1 cellular context compared by ENCODE assay signal in the genomic region with DNA sequence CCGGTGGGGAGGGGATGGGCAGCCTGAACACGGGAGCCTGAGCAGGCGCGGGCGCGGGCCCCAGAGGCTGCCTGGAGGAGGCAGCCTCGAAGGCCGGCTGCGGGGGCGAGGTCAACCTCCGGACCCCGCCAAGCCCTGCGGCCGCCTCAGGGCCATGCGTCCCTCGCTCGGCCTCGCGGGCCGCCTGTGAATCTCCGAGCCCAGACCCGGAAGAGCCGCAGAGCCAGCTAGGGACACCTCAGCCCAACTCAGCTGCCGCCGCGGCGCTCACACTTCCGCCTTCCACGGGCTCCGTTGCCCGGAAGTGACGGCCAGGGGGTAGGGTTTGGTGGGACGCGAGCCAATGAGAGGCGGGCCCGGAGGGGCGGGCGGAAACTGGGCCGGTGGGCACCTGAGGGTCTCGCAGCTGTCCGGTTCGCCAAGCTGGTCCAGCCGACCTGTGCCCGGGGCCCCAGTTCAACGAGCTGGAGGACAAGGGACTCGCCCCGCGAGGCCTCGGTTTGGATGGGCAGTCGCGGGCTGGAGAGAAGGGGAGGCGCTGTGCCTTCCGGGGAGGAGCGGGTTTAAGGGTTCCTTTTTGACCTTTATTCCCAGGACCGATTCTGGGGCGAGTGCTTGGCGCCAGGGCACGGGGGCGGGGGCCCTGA.
TF ChIP-seq lines count a peak whose summit lies in the region.

A gene (minus strand): TSS at position 277 of the 647 bp plus-strand sequence. CDS start 386 bp downstream, outside the sequence.

TF ChIP-seq in K562, 482 proteins besides CTCF, POLR2A, EP300 and RAD21 (continued from another document):
- TF ChIP-seq, protein P1, sequence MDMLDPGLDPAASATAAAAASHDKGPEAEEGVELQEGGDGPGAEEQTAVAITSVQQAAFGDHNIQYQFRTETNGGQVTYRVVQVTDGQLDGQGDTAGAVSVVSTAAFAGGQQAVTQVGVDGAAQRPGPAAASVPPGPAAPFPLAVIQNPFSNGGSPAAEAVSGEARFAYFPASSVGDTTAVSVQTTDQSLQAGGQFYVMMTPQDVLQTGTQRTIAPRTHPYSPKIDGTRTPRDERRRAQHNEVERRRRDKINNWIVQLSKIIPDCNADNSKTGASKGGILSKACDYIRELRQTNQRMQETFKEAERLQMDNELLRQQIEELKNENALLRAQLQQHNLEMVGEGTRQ (CRISPR knock-in tag; IDR thresholded peaks at IDR 0.05) = 0 out of 2 replicates have a peak, but pooled peaks have one; percentile 3
- peak; percentile 10; the same call in 1 of the 2 replicates for TF ChIP-seq ERF (CRISPR knock-in tag; IDR thresholded peaks at IDR 0.05)
- TF ChIP-seq ETV6 (IDR thresholded peaks at IDR 0.05; ENCODE audit: borderline replicate concordance in 1 of 2, low read depth in 2 of 2, low read length in 1 of 2) = peak in 1 of 2 experiments; percentile 89; a peak in 3 of 4 replicates
- no peak for TF ChIP-seq ETV6 (CRISPR knock-in tag; IDR thresholded peaks at IDR 0.05; ENCODE audit: borderline replicate concordance)
- TF ChIP-seq KDM5B (IDR thresholded peaks at IDR 0.05; ENCODE audit: insufficient replicate concordance, low read depth, low read length) = peak; percentile 67
- TF ChIP-seq, protein P2, sequence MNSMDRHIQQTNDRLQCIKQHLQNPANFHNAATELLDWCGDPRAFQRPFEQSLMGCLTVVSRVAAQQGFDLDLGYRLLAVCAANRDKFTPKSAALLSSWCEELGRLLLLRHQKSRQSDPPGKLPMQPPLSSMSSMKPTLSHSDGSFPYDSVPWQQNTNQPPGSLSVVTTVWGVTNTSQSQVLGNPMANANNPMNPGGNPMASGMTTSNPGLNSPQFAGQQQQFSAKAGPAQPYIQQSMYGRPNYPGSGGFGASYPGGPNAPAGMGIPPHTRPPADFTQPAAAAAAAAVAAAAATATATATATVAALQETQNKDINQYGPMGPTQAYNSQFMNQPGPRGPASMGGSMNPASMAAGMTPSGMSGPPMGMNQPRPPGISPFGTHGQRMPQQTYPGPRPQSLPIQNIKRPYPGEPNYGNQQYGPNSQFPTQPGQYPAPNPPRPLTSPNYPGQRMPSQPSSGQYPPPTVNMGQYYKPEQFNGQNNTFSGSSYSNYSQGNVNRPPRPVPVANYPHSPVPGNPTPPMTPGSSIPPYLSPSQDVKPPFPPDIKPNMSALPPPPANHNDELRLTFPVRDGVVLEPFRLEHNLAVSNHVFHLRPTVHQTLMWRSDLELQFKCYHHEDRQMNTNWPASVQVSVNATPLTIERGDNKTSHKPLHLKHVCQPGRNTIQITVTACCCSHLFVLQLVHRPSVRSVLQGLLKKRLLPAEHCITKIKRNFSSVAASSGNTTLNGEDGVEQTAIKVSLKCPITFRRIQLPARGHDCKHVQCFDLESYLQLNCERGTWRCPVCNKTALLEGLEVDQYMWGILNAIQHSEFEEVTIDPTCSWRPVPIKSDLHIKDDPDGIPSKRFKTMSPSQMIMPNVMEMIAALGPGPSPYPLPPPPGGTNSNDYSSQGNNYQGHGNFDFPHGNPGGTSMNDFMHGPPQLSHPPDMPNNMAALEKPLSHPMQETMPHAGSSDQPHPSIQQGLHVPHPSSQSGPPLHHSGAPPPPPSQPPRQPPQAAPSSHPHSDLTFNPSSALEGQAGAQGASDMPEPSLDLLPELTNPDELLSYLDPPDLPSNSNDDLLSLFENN (IDR thresholded peaks at IDR 0.05; ENCODE audit: low read depth in 2 of 2, low read length in 2 of 2) = peak in 1 of 2 experiments; percentile 31; a peak in 1 of 4 replicates
- TF ChIP-seq, protein P3, sequence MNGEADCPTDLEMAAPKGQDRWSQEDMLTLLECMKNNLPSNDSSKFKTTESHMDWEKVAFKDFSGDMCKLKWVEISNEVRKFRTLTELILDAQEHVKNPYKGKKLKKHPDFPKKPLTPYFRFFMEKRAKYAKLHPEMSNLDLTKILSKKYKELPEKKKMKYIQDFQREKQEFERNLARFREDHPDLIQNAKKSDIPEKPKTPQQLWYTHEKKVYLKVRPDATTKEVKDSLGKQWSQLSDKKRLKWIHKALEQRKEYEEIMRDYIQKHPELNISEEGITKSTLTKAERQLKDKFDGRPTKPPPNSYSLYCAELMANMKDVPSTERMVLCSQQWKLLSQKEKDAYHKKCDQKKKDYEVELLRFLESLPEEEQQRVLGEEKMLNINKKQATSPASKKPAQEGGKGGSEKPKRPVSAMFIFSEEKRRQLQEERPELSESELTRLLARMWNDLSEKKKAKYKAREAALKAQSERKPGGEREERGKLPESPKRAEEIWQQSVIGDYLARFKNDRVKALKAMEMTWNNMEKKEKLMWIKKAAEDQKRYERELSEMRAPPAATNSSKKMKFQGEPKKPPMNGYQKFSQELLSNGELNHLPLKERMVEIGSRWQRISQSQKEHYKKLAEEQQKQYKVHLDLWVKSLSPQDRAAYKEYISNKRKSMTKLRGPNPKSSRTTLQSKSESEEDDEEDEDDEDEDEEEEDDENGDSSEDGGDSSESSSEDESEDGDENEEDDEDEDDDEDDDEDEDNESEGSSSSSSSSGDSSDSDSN (IDR thresholded peaks at IDR 0.05; ENCODE audit: borderline replicate concordance in 1 of 2, low read depth in 2 of 2, low read length in 2 of 2) = peak; percentile 69 to 76; a peak in 1 of 4 replicates
- TF ChIP-seq POLR2H (tag; IDR thresholded peaks at IDR 0.05; ENCODE audit: low read depth) = peak; percentile 81
- peak; percentile 78 for TF ChIP-seq HMGN3 (IDR thresholded peaks at IDR 0.05; ENCODE audit: borderline replicate concordance, extremely low read depth, insufficient read length, low read depth, low read length)
- TF ChIP-seq ARNT (IDR thresholded peaks at IDR 0.05) = no peak
- no peak for TF ChIP-seq ZFP1 (CRISPR knock-in tag; IDR thresholded peaks at IDR 0.05)
